1 cellular context compared by ENCODE assay signal in the genomic region with DNA sequence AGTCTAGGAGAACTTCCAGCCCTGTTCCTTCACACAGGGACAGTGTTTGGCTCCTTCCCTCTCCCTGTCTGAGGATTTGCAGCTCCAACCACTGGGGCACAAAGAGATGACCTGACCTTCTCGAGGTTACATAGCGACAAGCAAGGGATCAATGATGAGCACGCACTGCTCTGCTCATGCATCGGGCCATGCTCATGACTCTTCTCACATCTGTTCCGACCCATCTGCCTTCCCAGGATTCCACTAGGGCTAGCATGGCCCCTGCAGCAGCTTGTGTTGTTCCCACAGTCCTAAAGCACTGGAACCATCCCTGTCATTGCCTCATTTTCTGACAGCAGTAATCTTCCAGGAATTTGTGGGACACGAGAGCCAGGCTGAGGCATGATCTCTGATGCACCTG.
TF ChIP-seq lines count a peak whose summit lies in the region.

No MANE protein-coding gene starts in this region.

TF ChIP-seq in K562, 482 proteins besides CTCF, POLR2A, EP300 and RAD21 (continued from another document):
- TF ChIP-seq XRCC4 (IDR thresholded peaks at IDR 0.05; ENCODE audit: extremely low read depth, insufficient read depth, insufficient read length) (no peak), HDAC6 (IDR thresholded peaks at IDR 0.05; ENCODE audit: low read depth, low read length) (no peak), ZFPM2 (CRISPR knock-in tag; IDR thresholded peaks at IDR 0.05) (no peak), TCF7 (IDR thresholded peaks at IDR 0.05; ENCODE audit: borderline replicate concordance) (no peak), SRSF1 (IDR thresholded peaks at IDR 0.05; ENCODE audit: low read depth, low read length) (no peak), ARID1B (IDR thresholded peaks at IDR 0.05) (no peak), NCOR1 (IDR thresholded peaks at IDR 0.05) (no peak), CBFB (CRISPR knock-in tag; IDR thresholded peaks at IDR 0.05) (no peak), CSDE1 (IDR thresholded peaks at IDR 0.05) (no peak), CBX2 (IDR thresholded peaks at IDR 0.05; ENCODE audit: insufficient read depth, low read length, poor library complexity, severe bottlenecking) (no peak)
- TF ChIP-seq, protein P1, sequence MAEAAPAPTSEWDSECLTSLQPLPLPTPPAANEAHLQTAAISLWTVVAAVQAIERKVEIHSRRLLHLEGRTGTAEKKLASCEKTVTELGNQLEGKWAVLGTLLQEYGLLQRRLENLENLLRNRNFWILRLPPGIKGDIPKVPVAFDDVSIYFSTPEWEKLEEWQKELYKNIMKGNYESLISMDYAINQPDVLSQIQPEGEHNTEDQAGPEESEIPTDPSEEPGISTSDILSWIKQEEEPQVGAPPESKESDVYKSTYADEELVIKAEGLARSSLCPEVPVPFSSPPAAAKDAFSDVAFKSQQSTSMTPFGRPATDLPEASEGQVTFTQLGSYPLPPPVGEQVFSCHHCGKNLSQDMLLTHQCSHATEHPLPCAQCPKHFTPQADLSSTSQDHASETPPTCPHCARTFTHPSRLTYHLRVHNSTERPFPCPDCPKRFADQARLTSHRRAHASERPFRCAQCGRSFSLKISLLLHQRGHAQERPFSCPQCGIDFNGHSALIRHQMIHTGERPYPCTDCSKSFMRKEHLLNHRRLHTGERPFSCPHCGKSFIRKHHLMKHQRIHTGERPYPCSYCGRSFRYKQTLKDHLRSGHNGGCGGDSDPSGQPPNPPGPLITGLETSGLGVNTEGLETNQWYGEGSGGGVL (CRISPR knock-in tag; IDR thresholded peaks at IDR 0.05), result no peak
- TF ChIP-seq, protein P2, sequence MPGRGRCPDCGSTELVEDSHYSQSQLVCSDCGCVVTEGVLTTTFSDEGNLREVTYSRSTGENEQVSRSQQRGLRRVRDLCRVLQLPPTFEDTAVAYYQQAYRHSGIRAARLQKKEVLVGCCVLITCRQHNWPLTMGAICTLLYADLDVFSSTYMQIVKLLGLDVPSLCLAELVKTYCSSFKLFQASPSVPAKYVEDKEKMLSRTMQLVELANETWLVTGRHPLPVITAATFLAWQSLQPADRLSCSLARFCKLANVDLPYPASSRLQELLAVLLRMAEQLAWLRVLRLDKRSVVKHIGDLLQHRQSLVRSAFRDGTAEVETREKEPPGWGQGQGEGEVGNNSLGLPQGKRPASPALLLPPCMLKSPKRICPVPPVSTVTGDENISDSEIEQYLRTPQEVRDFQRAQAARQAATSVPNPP (IDR thresholded peaks at IDR 0.05; ENCODE audit: borderline replicate concordance, insufficient read depth, insufficient read length), result no peak
- TF ChIP-seq, protein P3, sequence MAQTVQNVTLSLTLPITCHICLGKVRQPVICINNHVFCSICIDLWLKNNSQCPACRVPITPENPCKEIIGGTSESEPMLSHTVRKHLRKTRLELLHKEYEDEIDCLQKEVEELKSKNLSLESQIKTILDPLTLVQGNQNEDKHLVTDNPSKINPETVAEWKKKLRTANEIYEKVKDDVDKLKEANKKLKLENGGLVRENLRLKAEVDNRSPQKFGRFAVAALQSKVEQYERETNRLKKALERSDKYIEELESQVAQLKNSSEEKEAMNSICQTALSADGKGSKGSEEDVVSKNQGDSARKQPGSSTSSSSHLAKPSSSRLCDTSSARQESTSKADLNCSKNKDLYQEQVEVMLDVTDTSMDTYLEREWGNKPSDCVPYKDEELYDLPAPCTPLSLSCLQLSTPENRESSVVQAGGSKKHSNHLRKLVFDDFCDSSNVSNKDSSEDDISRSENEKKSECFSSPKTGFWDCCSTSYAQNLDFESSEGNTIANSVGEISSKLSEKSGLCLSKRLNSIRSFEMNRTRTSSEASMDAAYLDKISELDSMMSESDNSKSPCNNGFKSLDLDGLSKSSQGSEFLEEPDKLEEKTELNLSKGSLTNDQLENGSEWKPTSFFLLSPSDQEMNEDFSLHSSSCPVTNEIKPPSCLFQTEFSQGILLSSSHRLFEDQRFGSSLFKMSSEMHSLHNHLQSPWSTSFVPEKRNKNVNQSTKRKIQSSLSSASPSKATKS (CRISPR knock-in tag; IDR thresholded peaks at IDR 0.05), result no peak
